In the genomic region with DNA sequence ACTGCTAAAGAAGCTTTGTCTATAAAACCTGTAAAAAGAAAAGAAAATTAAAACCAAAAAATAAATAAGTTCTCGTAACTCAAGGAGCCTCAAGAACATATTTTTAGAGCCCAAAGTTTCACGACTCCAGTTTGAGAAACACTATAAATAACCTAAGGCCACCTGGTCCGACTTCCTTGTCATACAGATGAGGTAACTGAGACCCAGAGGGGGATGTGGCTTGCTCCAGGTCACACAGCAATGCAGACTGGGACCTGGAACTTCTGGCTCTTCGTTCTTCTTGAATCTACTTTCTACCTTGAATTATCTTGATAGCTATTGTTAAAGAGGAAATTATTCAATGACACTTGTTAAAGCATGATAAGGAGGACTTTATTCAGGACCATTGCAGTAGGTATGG, we compare ENCODE assay signal across 30 cellular contexts.
"Had no signal": no experiment of that assay in that cellular context is flagged by ENCODE, and none has a peak within 500 bp of the region (broad histone marks: within the 10 kb centered on the region; RNA-seq: fewer than 3 reads in every experiment).

No MANE protein-coding gene starts in this region.

- H3K27ac ChIP-seq: adrenal gland, ascending aorta, body of pancreas, brain microvascular endothelial cell, breast epithelium, cardiac muscle cell had no signal

- ATAC-seq: activated naive CD4-positive, alpha-beta T cell treated with anti-CD3 and anti-CD28 coated beads, Interleukin-2, amount 50 U/mL, for 72 hours; activated naive CD8-positive, alpha-beta T cell treated with anti-CD3 and anti-CD28 coated beads, Interleukin-2, amount 50 U/mL, for 24 hours; activated T-cell treated with anti-CD3 and anti-CD28 coated beads, Interleukin-2, amount 50 U/mL, for 4 hours; activated T-cell treated with anti-CD3 and anti-CD28 coated beads, Interleukin-2, amount 50 U/mL, for 72 hours; activated T-helper 17 cell treated with anti-CD3 and anti-CD28 coated beads, Interleukin-2, amount 50 U/mL, for 72 hours; body of pancreas had no signal

- H3K4me1 ChIP-seq: adrenal gland, ascending aorta, body of pancreas, breast epithelium had no signal

- H3K9me3 ChIP-seq: adrenal gland, ascending aorta, body of pancreas, breast epithelium had no signal

- H3K27me3 ChIP-seq: adrenal gland, ascending aorta, body of pancreas, brain microvascular endothelial cell, breast epithelium, cardiac muscle cell had no signal

- H3K4me3 ChIP-seq: adrenal gland, ascending aorta, body of pancreas, breast epithelium, cardiac muscle cell had no signal

- DNase-seq: activated effector memory CD4-positive, alpha-beta T cell treated with anti-CD3 and anti-CD28 coated beads, Interleukin-2, amount 50 U/mL, for 16 hours; activated effector memory CD4-positive, alpha-beta T cell treated with Interleukin-2 at 50 U/mL for 16 hours; activated gamma-delta T cell; activated gamma-delta T cell treated with Interleukin-2 at 50 U/mL for 16 hours; activated naive CD4-positive, alpha-beta T cell; activated naive CD4-positive, alpha-beta T cell treated with anti-CD3 and anti-CD28 coated beads for 36 hours; activated naive CD4-positive, alpha-beta T cell treated with anti-CD3 and anti-CD28 coated beads, Interleukin-2, amount 10 ng/mL, durations not matched to agents 7 days and 5 days; activated naive CD4-positive, alpha-beta T cell treated with anti-CD3 and anti-CD28 coated beads, Interleukin-2, amount 50 U/mL, for 16 hours; activated naive CD4-positive, alpha-beta T cell treated with Interleukin-2 at 50 U/mL for 16 hours; activated naive CD8-positive, alpha-beta T cell treated with anti-CD3 and anti-CD28 coated beads for 36 hours; activated naive CD8-positive, alpha-beta T cell treated with anti-CD3 and anti-CD28 coated beads, Interleukin-2, amount 10 ng/mL, durations not matched to agents 7 days and 5 days; activated naive CD8-positive, alpha-beta T cell treated with anti-CD3 and anti-CD28 coated beads, Interleukin-2, amount 50 U/mL, for 24 hours; activated T-cell treated with anti-CD3 and anti-CD28 coated beads, Interleukin-2, amount 50 U/mL, for 4 hours; activated T-cell treated with anti-CD3 and anti-CD28 coated beads, Interleukin-2, amount 50 U/mL, for 48 hours; activated T-cell treated with anti-CD3 and anti-CD28 coated beads, Interleukin-2, amount 50 U/mL, for 72 hours; adrenal gland; amniotic stem cell; amygdala; anterior cingulate cortex; aorta; body of pancreas; brain microvascular endothelial cell; caudate nucleus; central memory CD4-positive, alpha-beta T cell; cerebellar nuclear complex had no signal

- H3K36me3 ChIP-seq: adrenal gland, ascending aorta, brain microvascular endothelial cell, breast epithelium, cardiac muscle cell had no signal
